ENCODE assay signal across 9 cellular contexts in genomic region chr3:39558775-39559306, GRCh38.
"Had no signal": no experiment of that assay in that cellular context is flagged by ENCODE, and none has a peak within 500 bp of the region (broad histone marks: within the 10 kb centered on the region; RNA-seq: fewer than 3 reads in every experiment).

No MANE protein-coding gene starts in this region.

- H3K27ac ChIP-seq: GM23248 had no signal

- H3K4me2 ChIP-seq: GM23338 had no signal

- H2AFZ ChIP-seq: GM23248, GM23338 had no signal

- H3K36me3 ChIP-seq: HAP-1 had no signal

- H3K9ac ChIP-seq: GM23248 had no signal

- H3K4me1 ChIP-seq: HAP-1 had no signal

- H3K4me3 ChIP-seq: GM23248, GM23338, HAP-1 had no signal

- DNase-seq: GM23248, GOT3, H7, H9, HCEC 1CT, HFFc6 had no signal

- ATAC-seq: GM23338, HCT116 had no signal
